20 cellular contexts compared by ENCODE assay signal in genomic region chr12:49881400-49882247, GRCh38.
"Had no signal": no experiment of that assay in that cellular context is flagged by ENCODE, and none has a peak within 500 bp of the region (broad histone marks: within the 10 kb centered on the region; RNA-seq: fewer than 3 reads in every experiment).

No MANE protein-coding gene starts in this region.

- H3K4me1 ChIP-seq: prostate gland, right atrium auricular region had no signal

- H3K4me1 Mint-ChIP-seq: activated CD4-positive, alpha-beta memory T cell treated with anti-CD3 and anti-CD28 coated beads, Interleukin-2, amount 10 ng/mL, durations not matched to agents 7 days and 5 days; activated CD8-positive, alpha-beta memory T cell treated with anti-CD3 and anti-CD28 coated beads, Interleukin-2, amount 10 ng/mL, durations not matched to agents 7 days and 5 days; immature natural killer cell; T-cell had no signal

- H3K27ac ChIP-seq: coronary artery, prostate gland, right atrium auricular region had no signal

- H3K4me3 ChIP-seq: coronary artery, prostate gland, right atrium auricular region had no signal

- H3K27ac Mint-ChIP-seq: activated CD4-positive, alpha-beta memory T cell treated with anti-CD3 and anti-CD28 coated beads, Interleukin-2, amount 10 ng/mL, durations not matched to agents 7 days and 5 days; activated CD8-positive, alpha-beta memory T cell treated with anti-CD3 and anti-CD28 coated beads, Interleukin-2, amount 10 ng/mL, durations not matched to agents 7 days and 5 days; activated naive CD8-positive, alpha-beta T cell treated with anti-CD3 and anti-CD28 coated beads, Interleukin-2, amount 10 ng/mL, durations not matched to agents 7 days and 5 days; activated T-helper 2 cell treated with anti-CD3 and anti-CD28 coated beads, Interferon-gamma antibody, Interleukin-2, Interleukin-4, amounts not matched to agents 10 μg/mL and 5 μg/mL and 100 μg/mL, durations not matched to agents 14 hours and 24 hours and 36 hours; immature natural killer cell; mesothelial cell of epicardium; nephron; T-cell had no signal

- H3K4me3 Mint-ChIP-seq: activated CD4-positive, alpha-beta memory T cell treated with anti-CD3 and anti-CD28 coated beads, Interleukin-2, amount 10 ng/mL, durations not matched to agents 7 days and 5 days; activated CD8-positive, alpha-beta memory T cell treated with anti-CD3 and anti-CD28 coated beads, Interleukin-2, amount 10 ng/mL, durations not matched to agents 7 days and 5 days; activated naive CD8-positive, alpha-beta T cell treated with anti-CD3 and anti-CD28 coated beads, Interleukin-2, amount 10 ng/mL, durations not matched to agents 7 days and 5 days; brain; immature natural killer cell; mesothelial cell of epicardium; nephron; T-cell; type B pancreatic cell had no signal

- H3K36me3 ChIP-seq: prostate gland, right atrium auricular region had no signal

- H3K27me3 ChIP-seq: right atrium auricular region had no signal

- H3K36me3 Mint-ChIP-seq: activated CD8-positive, alpha-beta memory T cell treated with anti-CD3 and anti-CD28 coated beads, Interleukin-2, amount 10 ng/mL, durations not matched to agents 7 days and 5 days; activated naive CD8-positive, alpha-beta T cell treated with anti-CD3 and anti-CD28 coated beads, Interleukin-2, amount 10 ng/mL, durations not matched to agents 7 days and 5 days; immature natural killer cell; mesothelial cell of epicardium; T-cell had no signal

- ATAC-seq: activated CD8-positive, alpha-beta memory T cell treated with anti-CD3 and anti-CD28 coated beads, Interleukin-2, amount 10 ng/mL, durations not matched to agents 7 days and 5 days; esophagus mucosa; stimulated activated naive CD8-positive, alpha-beta T cell treated with anti-CD3 and anti-CD28 coated beads, Interleukin-15, Interleukin-2, amounts not matched to agents 100 U/mL and 50 U/mL, for 24 hours; T-cell had no signal

- H3K9me3 ChIP-seq: prostate gland, right atrium auricular region had no signal

- DNase-seq: activated CD4-positive, alpha-beta memory T cell treated with anti-CD3 and anti-CD28 coated beads, Interleukin-2, amount 10 ng/mL, durations not matched to agents 7 days and 5 days; activated CD4-positive, alpha-beta T cell treated with anti-CD3 and anti-CD28 coated beads for 48 hours; activated CD4-positive, CD25-positive, alpha-beta regulatory T cell; activated CD8-positive, alpha-beta memory T cell treated with anti-CD3 and anti-CD28 coated beads, Interleukin-2, amount 10 ng/mL, durations not matched to agents 7 days and 5 days; activated naive CD4-positive, alpha-beta T cell treated with Interleukin-2 at 50 U/mL for 16 hours; central memory CD4-positive, alpha-beta T cell; immature natural killer cell; stimulated activated naive CD8-positive, alpha-beta T cell treated with anti-CD3 and anti-CD28 coated beads, Interleukin-15, Interleukin-2, amounts not matched to agents 100 U/mL and 50 U/mL, for 24 hours; T-cell; T-helper 9 cell had no signal
